In genomic region chr17:27496501-27496943, GRCh38 we compare ENCODE assay signal across 13 cellular contexts. TPM values are rescaled to one million over a fixed set of nuclear protein-coding genes. Genes with fewer than 3 reads are reported as not detected.
DNase-seq lines count a peak whose midpoint lies in the region; ATAC-seq and TF ChIP-seq lines count a peak whose summit lies in the region.
"Had no signal": no experiment of that assay in that cellular context is flagged by ENCODE, and none has a peak within 500 bp of the region (broad histone marks: within the 10 kb centered on the region; RNA-seq: fewer than 3 reads in every experiment).

No MANE protein-coding gene starts in this region.

- peak overlapping the region in 1 of 2 donors; percentile 80 for H3K4me3 ChIP-seq in esophagus (ENCODE audit: low read depth in 1 of 2, low read length in 2 of 2)
- no peak overlapping the region for H3K4me3 ChIP-seq in stomach
- no peak overlapping the region for H3K4me3 ChIP-seq in brain microvascular endothelial cell (ENCODE audit: low read depth, low read length)
- H3K4me3 ChIP-seq: adrenal gland, esophagus muscularis mucosa had no signal

- TF ChIP-seq CTCF in stomach (IDR thresholded peaks at IDR 0.05) (no peak), brain microvascular endothelial cell (IDR thresholded peaks at IDR 0.05; ENCODE audit: low read depth, low read length, missing control alignments) (no peak)

- H3K9me3 ChIP-seq in esophagus (ENCODE audit: control insufficient read depth in 2 of 2, insufficient read depth in 1 of 2, low read depth in 1 of 2, low read length in 1 of 2), result no peaks in the 10 kb centered on the region
- no peaks in the 10 kb centered on the region for H3K9me3 ChIP-seq in stomach
- H3K9me3 ChIP-seq: adrenal gland, esophagus muscularis mucosa had no signal

- ATAC-seq in GM19023 (IDR thresholded peaks at IDR 0.05; ENCODE audit: unreplicated experiment) (peak; percentile 58), HG03196 (IDR thresholded peaks at IDR 0.05; ENCODE audit: unreplicated experiment) (peak; percentile 49), GM19455 (IDR thresholded peaks at IDR 0.05; ENCODE audit: unreplicated experiment) (no peak)

- no peaks in the 10 kb centered on the region for H3K27me3 ChIP-seq in esophagus (ENCODE audit: control insufficient read depth in 1 of 2, insufficient read depth in 2 of 2, low read length in 2 of 2)
- no peaks in the 10 kb centered on the region for H3K27me3 ChIP-seq in stomach
- no peaks in the 10 kb centered on the region for H3K27me3 ChIP-seq in brain microvascular endothelial cell (replicated peaks)
- H3K27me3 ChIP-seq: adrenal gland, esophagus muscularis mucosa had no signal

- H3K36me3 ChIP-seq in esophagus (ENCODE audit: control insufficient read depth in 2 of 2, insufficient read depth in 2 of 2, low read length in 1 of 2) (no peaks in the 10 kb centered on the region), stomach (no peaks in the 10 kb centered on the region), brain microvascular endothelial cell (replicated peaks) (peaks cover 2% of the 10 kb centered on the region)
- H3K36me3 ChIP-seq: adrenal gland, esophagus muscularis mucosa had no signal

- no peak for TF ChIP-seq EP300 in stomach (IDR thresholded peaks at IDR 0.05)

- H3K4me1 ChIP-seq in esophagus (ENCODE audit: control insufficient read depth in 2 of 2, insufficient read depth in 2 of 2, low read length in 1 of 2) (peaks cover 0 to 17% of the 10 kb centered on the region in 2 donors), stomach (peaks cover 14 to 55% (median 39%) of the 10 kb centered on the region in 4 donors)

- no peak for TF ChIP-seq POLR2A in stomach (IDR thresholded peaks at IDR 0.05)

- WGBS in esophagus, 2 donors, result 53 to 88% methylated on average over 7 of the region's 7 CpGs
- WGBS in stomach, 5 donors, result 35 to 63% (median 44%) methylated on average over 7 of the region's 7 CpGs

- in situ Hi-C loops in brain microvascular endothelial cell (cut with HindIII; ENCODE audit: low pct_ligation_motif_present, low sequenced_read_pairs), result no loop called here

- DNase-seq in stomach (peak; percentile 47), brain microvascular endothelial cell (no peak)
- no peak for DNase-seq in activated T-cell treated with anti-CD3 and anti-CD28 coated beads, Interleukin-2, amount 50 U/mL, for 1 hour
- DNase-seq: activated CD4-positive, alpha-beta T cell treated with anti-CD3 and anti-CD28 coated beads, Interleukin-2, amount 50 U/mL, for 48 hours; adrenal gland; GF-D8; HFFc6; OCI-M1 had no signal

- H3K27ac ChIP-seq in esophagus (ENCODE audit: low read depth in 2 of 2, low read length in 1 of 2), result peak overlapping the region; percentile 89 to 90
- peak overlapping the region in 4 of 5 donors; percentile 21 to 88 (median 60) for H3K27ac ChIP-seq in stomach
- H3K27ac ChIP-seq in brain microvascular endothelial cell, result no peak overlapping the region
- H3K27ac ChIP-seq: adrenal gland, esophagus muscularis mucosa had no signal

- intact Hi-C loops in stomach (cut with DNase I; ENCODE audit: low total_unique reads), result no loop called here

RNA-seq across cellular contexts. Expression of gene KSR1, which starts 40.3 kb away (rescaled TPM):
- 10 to 100 TPM; 35.3 to 52.4 TPM for polyA plus RNA-seq in esophagus
- total RNA-seq in stomach, result 10 to 100 TPM in 3 of 5 donors, 1 to 10 TPM in 2; 2.7 to 32.1 (median 15.1) TPM
- polyA plus RNA-seq in stomach, result 10 to 100 TPM; 11.6 to 21.2 (median 12.1) TPM
